Comparison of ENCODE assay signal across 12 cellular contexts in the genomic region with DNA sequence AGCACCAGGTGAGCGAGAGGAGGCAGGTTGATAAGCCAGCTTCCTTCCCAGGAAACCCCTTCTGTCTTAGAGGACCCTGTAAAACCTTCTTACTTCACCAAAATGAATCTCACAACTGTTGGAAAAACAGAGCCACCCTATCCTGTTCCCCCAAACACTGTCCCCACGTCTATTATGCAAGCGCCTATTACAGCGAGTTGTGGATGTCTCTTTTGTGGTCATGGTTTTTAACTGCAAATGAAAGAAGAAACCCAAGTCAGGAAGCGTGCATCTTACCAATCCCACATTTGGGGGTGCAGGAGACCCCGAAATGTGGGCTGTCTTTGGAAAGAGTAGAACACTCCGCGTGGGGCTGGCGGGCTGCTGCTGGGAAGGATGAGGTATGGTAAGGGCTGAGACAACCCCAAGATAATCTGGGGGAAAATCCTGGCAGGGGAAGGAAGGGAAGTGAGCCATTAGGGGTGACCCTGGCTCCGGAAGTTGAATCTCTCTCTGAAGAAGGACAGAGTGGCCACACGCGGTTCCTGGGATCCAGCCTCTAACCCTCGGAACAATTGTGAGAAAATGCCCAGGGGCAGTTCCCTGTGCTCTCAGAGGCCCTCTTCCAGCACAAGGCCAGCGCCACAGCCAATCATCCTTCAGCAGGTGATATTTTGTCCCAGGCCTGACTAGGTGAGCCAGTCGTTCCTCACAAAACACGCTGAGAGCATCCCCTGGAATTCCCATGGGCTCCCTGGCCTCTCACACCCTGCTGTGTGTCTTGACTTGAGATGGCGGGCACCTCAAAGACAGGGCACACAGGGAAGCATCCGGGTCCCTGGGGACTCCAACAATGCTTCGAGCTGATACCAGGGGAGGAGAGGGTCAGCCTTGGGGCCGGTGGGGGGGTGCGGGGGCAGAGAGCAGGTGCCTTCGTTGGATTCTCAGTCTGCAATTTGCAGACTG.
DNase-seq lines count a peak whose midpoint lies in the region; ATAC-seq, FAIRE-seq and TF ChIP-seq lines count a peak whose summit lies in the region.
"Had no signal": no experiment of that assay in that cellular context is flagged by ENCODE, and none has a peak within 500 bp of the region (broad histone marks: within the 10 kb centered on the region; RNA-seq: fewer than 3 reads in every experiment).

No MANE protein-coding gene starts in this region.

- H3K4me3 Mint-ChIP-seq in osteocyte (ENCODE audit: unreplicated experiment), result no peak overlapping the region
- H3K4me3 Mint-ChIP-seq: stimulated activated effector memory CD8-positive, alpha-beta T cell treated with anti-CD3 and anti-CD28 coated beads, Interleukin-12 subunit alpha, Interleukin-12 subunit beta, amount 100 ng/mL, for 72 hours had no signal

- no peaks in the 10 kb centered on the region for H3K4me1 ChIP-seq in BE2C

- TF ChIP-seq CTCF in osteocyte (IDR thresholded peaks at IDR 0.05), result no peak
- no peak for TF ChIP-seq CTCF in BE2C (IDR thresholded peaks at IDR 0.05; ENCODE audit: low read depth, low read length)

- H3K4me3 ChIP-seq in BE2C (ENCODE audit: low read depth, low read length), result no peak overlapping the region

- H3K9me3 ChIP-seq in BE2C, result no peaks in the 10 kb centered on the region

- DNase-seq in GM12891 (ENCODE audit: insufficient read length, low spot score), result no peak
- DNase-seq in NCI-H82 treated with DMSO at 0.1 percent for 48 hours (lab: John Stamatoyannopoulos, UW; ENCODE audit: unreplicated experiment), result peak; percentile 46
- peak; percentile 27 for DNase-seq in fibroblast of gingiva (ENCODE audit: low read depth)
- DNase-seq in osteocyte (ENCODE audit: extremely low spot score, unreplicated experiment), result peak; percentile 90
- DNase-seq in BE2C, result no peak
- DNase-seq: activated naive CD4-positive, alpha-beta T cell treated with Interleukin-2 at 50 U/mL for 16 hours; effector memory CD4-positive, alpha-beta T cell; NCI-H2171 had no signal

- no peaks in the 10 kb centered on the region for H3K4me1 Mint-ChIP-seq in osteocyte (ENCODE audit: unreplicated experiment)

- FAIRE-seq in GM12891 (lab: Jason Lieb, UNC), result no peak
- FAIRE-seq: islet of Langerhans had no signal

- no peaks in the 10 kb centered on the region for H3K27me3 ChIP-seq in BE2C

- TF ChIP-seq POLR2A in GM12891 (IDR thresholded peaks at IDR 0.05; ENCODE audit: low read depth, low read length), result no peak

- no peaks in the 10 kb centered on the region for H3K9me3 Mint-ChIP-seq in osteocyte (ENCODE audit: unreplicated experiment)
- H3K9me3 Mint-ChIP-seq: stimulated activated effector memory CD8-positive, alpha-beta T cell treated with anti-CD3 and anti-CD28 coated beads, Interleukin-12 subunit alpha, Interleukin-12 subunit beta, amount 100 ng/mL, for 72 hours had no signal

- ATAC-seq in GM21515 (IDR thresholded peaks at IDR 0.05; ENCODE audit: unreplicated experiment) (no peak), HG02870 (IDR thresholded peaks at IDR 0.05; ENCODE audit: unreplicated experiment) (no peak)
- ATAC-seq: stimulated activated effector memory CD8-positive, alpha-beta T cell treated with anti-CD3 and anti-CD28 coated beads, Interleukin-12 subunit alpha, Interleukin-12 subunit beta, amount 100 ng/mL, for 72 hours had no signal

- H3K36me3 Mint-ChIP-seq in osteocyte (ENCODE audit: unreplicated experiment), result no peaks in the 10 kb centered on the region
- H3K36me3 Mint-ChIP-seq: stimulated activated effector memory CD8-positive, alpha-beta T cell treated with anti-CD3 and anti-CD28 coated beads, Interleukin-12 subunit alpha, Interleukin-12 subunit beta, amount 100 ng/mL, for 72 hours had no signal

- H3K27ac Mint-ChIP-seq in osteocyte (ENCODE audit: unreplicated experiment), result no peak overlapping the region
- H3K27ac Mint-ChIP-seq: stimulated activated effector memory CD8-positive, alpha-beta T cell treated with anti-CD3 and anti-CD28 coated beads, Interleukin-12 subunit alpha, Interleukin-12 subunit beta, amount 100 ng/mL, for 72 hours had no signal

- no peaks in the 10 kb centered on the region for H3K27me3 Mint-ChIP-seq in osteocyte (ENCODE audit: unreplicated experiment)

- no peaks in the 10 kb centered on the region for H3K36me3 ChIP-seq in BE2C

TF ChIP-seq in GM12891, 5 proteins besides CTCF, POLR2A, EP300 and RAD21:
- TF ChIP-seq POU2F2 (IDR thresholded peaks at IDR 0.05; ENCODE audit: low read depth, low read length), result peak; percentile 59; the same call in 1 of the 2 replicates
- 0 out of 2 replicates have a peak, but pooled peaks have one; percentile 10 for TF ChIP-seq TAF1 (IDR thresholded peaks at IDR 0.05; ENCODE audit: low read depth, low read length)
- TF ChIP-seq PAX5 (IDR thresholded peaks at IDR 0.05; ENCODE audit: insufficient read depth, low read length, severe bottlenecking), result no peak
- TF ChIP-seq SPI1 (IDR thresholded peaks at IDR 0.05; ENCODE audit: low read depth, low read length), result peak; percentile 58

Comparison
In these comparisons a context has a peak if more than half of its experiments do, and no peak if none do; other contexts are left out.
1. DNase-seq: peak in NCI-H82 treated with DMSO at 0.1 percent for 48 hours (single experiment), fibroblast of gingiva (single experiment) and osteocyte (single experiment); none in GM12891 (single experiment) and BE2C (single experiment).